8 cellular contexts compared by ENCODE assay signal in the genomic region with DNA sequence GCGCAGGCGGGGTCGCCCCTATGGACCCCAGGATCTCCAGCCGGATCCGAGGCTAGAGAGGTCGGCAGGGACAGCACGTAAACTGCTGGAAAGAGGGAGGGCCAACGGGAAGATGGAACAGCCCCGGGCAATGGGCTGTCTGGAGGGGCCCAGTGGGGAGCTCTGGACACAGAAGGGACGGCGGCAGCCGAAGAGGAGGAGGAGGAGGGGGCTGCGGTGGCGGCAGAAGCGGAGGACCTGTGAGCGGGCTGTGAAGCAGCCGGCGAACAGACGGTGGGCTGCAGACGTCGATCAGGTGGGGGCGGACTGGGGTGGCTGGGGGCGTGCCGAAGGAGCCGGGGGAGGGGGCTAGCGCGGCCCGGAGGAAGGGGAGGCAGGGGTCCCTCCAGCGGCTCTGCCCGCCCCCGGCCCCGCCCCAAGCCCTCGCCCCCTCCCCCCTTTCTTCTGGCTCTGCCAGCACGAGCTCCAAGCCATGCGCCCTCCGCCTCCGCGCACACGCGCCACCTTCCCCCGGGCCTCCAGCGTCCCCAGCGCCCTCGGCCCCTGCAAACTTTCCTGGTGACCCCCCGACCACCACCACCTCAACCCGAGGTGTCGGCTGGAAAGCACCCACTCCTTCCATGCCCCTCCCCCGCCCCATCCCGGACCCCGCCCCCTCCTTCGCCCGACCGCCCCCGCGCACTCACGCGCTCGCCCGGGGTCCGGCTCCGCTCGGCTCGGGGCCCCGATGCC. TPM values are rescaled to one million over a fixed set of nuclear protein-coding genes. Genes with fewer than 3 reads are reported as not detected.
DNase-seq lines count a peak whose midpoint lies in the region; TF ChIP-seq lines count a peak whose summit lies in the region.

No MANE protein-coding gene starts in this region.

- H3K9ac ChIP-seq in KMS-11 = peak overlapping the region; percentile 65

- H3K27me3 Mint-ChIP-seq in activated CD4-positive, alpha-beta memory T cell treated with anti-CD3 and anti-CD28 coated beads for 36 hours = no peaks in the 10 kb centered on the region
- H3K27me3 Mint-ChIP-seq in nephron progenitor cell (ENCODE audit: low read depth, poor library complexity) = no peaks in the 10 kb centered on the region

- H3K4me1 Mint-ChIP-seq in activated CD4-positive, alpha-beta memory T cell treated with anti-CD3 and anti-CD28 coated beads for 36 hours (ENCODE audit: low read depth) = peaks cover 35% of the 10 kb centered on the region
- peaks cover 71% of the 10 kb centered on the region for H3K4me1 Mint-ChIP-seq in nephron progenitor cell

- H3K36me3 Mint-ChIP-seq in activated CD4-positive, alpha-beta memory T cell treated with anti-CD3 and anti-CD28 coated beads for 36 hours = peaks cover 30% of the 10 kb centered on the region
- H3K36me3 Mint-ChIP-seq in nephron progenitor cell (ENCODE audit: low read depth) = peaks cover 55% of the 10 kb centered on the region

- peaks cover 3% of the 10 kb centered on the region; the same call in 1 of the 2 replicates for H3K36me3 ChIP-seq in KMS-11 (ENCODE audit: insufficient read depth)

- peak overlapping the region; percentile 4 for H2AFZ ChIP-seq in KMS-11 (ENCODE audit: low read depth)

- peak overlapping the region; percentile 34 for H3K27ac Mint-ChIP-seq in activated CD4-positive, alpha-beta memory T cell treated with anti-CD3 and anti-CD28 coated beads for 36 hours
- H3K27ac Mint-ChIP-seq in nephron progenitor cell = peak overlapping the region; percentile 97

- POLR2A ChIA-PET in activated CD4-positive, alpha-beta memory T cell treated with anti-CD3 and anti-CD28 coated beads for 36 hours (lab: Charles Lee) = interaction anchor here (1.1 to 1.2 kb wide), 2 partner anchors 10 to 12 kb away, joined by 3 read pairs; no protein-coding TSS in a partner anchor

- H3K27me3 ChIP-seq in KMS-11 (ENCODE audit: insufficient read depth, low read depth) = no peaks in the 10 kb centered on the region

- peak; percentile 68 for DNase-seq in activated effector memory CD4-positive, alpha-beta T cell treated with anti-CD3 and anti-CD28 coated beads, Interleukin-2, amount 50 U/mL, for 16 hours
- no peak for DNase-seq in activated effector memory CD4-positive, alpha-beta T cell treated with Interleukin-2 at 50 U/mL for 16 hours
- DNase-seq in activated CD4-positive, alpha-beta memory T cell treated with anti-CD3 and anti-CD28 coated beads for 36 hours = no peak
- DNase-seq in fibroblast of gingiva (ENCODE audit: low read depth) = peak; percentile 61
- peak; percentile 74 for DNase-seq in nephron progenitor cell
- DNase-seq in T1000 (lab: John Stamatoyannopoulos, UW) = no peak
- DNase-seq in NCI-H226 = no peak

- H3K27ac ChIP-seq in KMS-11 = peak overlapping the region; percentile 86; the same call in 1 of the 2 replicates

- CTCF ChIA-PET in activated CD4-positive, alpha-beta memory T cell treated with anti-CD3 and anti-CD28 coated beads for 36 hours (lab: Charles Lee) = interaction anchor here (1.1 to 3.9 kb wide), 5 partner anchors 13 to 243 kb away, joined by 3 to 28 read pairs (median 4); a partner anchor contains a TSS

- no peaks in the 10 kb centered on the region for H3K9me3 Mint-ChIP-seq in activated CD4-positive, alpha-beta memory T cell treated with anti-CD3 and anti-CD28 coated beads for 36 hours
- H3K9me3 Mint-ChIP-seq in nephron progenitor cell = no peaks in the 10 kb centered on the region

- peaks cover 12% of the 10 kb centered on the region; the same call in 1 of the 2 replicates for H3K79me2 ChIP-seq in KMS-11 (ENCODE audit: insufficient read depth, low read depth)

- H4K20me1 ChIP-seq in KMS-11 (ENCODE audit: insufficient read depth) = no peaks in the 10 kb centered on the region

- intact Hi-C loops in activated CD4-positive, alpha-beta memory T cell treated with anti-CD3 and anti-CD28 coated beads for 36 hours (cut with micrococcal nuclease) = no loop called here

- no peak overlapping the region for H3K4me3 ChIP-seq in KMS-11 (IDR thresholded peaks at IDR 0.05; ENCODE audit: insufficient read depth, low read depth, low read length)

- no peak for TF ChIP-seq CTCF in KMS-11 (conservative IDR thresholded peaks at IDR 0.05; ENCODE audit: low read depth, low read length)
- no peak for TF ChIP-seq CTCF in nephron progenitor cell (IDR thresholded peaks at IDR 0.05)

- H3K4me1 ChIP-seq in KMS-11 (ENCODE audit: low read depth, poor library complexity, severe bottlenecking) = peaks cover 49% of the 10 kb centered on the region

- peak overlapping the region; percentile 77 for H3K4me3 Mint-ChIP-seq in activated CD4-positive, alpha-beta memory T cell treated with anti-CD3 and anti-CD28 coated beads for 36 hours
- peak overlapping the region; percentile 98 for H3K4me3 Mint-ChIP-seq in nephron progenitor cell

- H3K4me2 ChIP-seq in KMS-11 = peak overlapping the region; percentile 84

RNA-seq across cellular contexts. Expression of a gene that starts 0.4 kb away (rescaled TPM):
- 10 to 100 TPM; 14.0 to 15.1 TPM for total RNA-seq in activated CD4-positive, alpha-beta memory T cell treated with anti-CD3 and anti-CD28 coated beads for 36 hours

RNA-seq across cellular contexts. Expression of a gene that starts 11.4 kb away (rescaled TPM):
- 100 to 1,000 TPM; 256 to 262 TPM for total RNA-seq in activated CD4-positive, alpha-beta memory T cell treated with anti-CD3 and anti-CD28 coated beads for 36 hours

RNA-seq across cellular contexts. Expression of a gene that starts 13.8 kb away (rescaled TPM):
- not detected for total RNA-seq in activated CD4-positive, alpha-beta memory T cell treated with anti-CD3 and anti-CD28 coated beads for 36 hours

RNA-seq across cellular contexts. Expression of a gene that starts 56.6 kb away (rescaled TPM):
- total RNA-seq in activated CD4-positive, alpha-beta memory T cell treated with anti-CD3 and anti-CD28 coated beads for 36 hours = not detected

Comparison
In these comparisons a context has a peak if more than half of its experiments do, and no peak if none do; other contexts are left out.
1. DNase-seq: peak in activated effector memory CD4-positive, alpha-beta T cell treated with anti-CD3 and anti-CD28 coated beads, Interleukin-2, amount 50 U/mL, for 16 hours (single experiment), fibroblast of gingiva (single experiment) and nephron progenitor cell (single experiment); none in activated effector memory CD4-positive, alpha-beta T cell treated with Interleukin-2 at 50 U/mL for 16 hours (single experiment), activated CD4-positive, alpha-beta memory T cell treated with anti-CD3 and anti-CD28 coated beads for 36 hours (single experiment), T1000 (single experiment) and NCI-H226 (single experiment).